ENCODE assay signal across 12 cellular contexts in genomic region chr2:151733781-151734672, GRCh38. TPM values are rescaled to one million over a fixed set of nuclear protein-coding genes. Genes with fewer than 3 reads are reported as not detected.
DNase-seq lines count a peak whose midpoint lies in the region; ATAC-seq and TF ChIP-seq lines count a peak whose summit lies in the region.
"Had no signal": no experiment of that assay in that cellular context is flagged by ENCODE, and none has a peak within 500 bp of the region (broad histone marks: within the 10 kb centered on the region; RNA-seq: fewer than 3 reads in every experiment).

TSS of gene NEB (minus strand) at chr2:151734476. CDS start at chr2:151733156, 1,320 bp downstream.

- no peak within 1 kb of the TSS for H3K4me3 ChIP-seq in esophagus muscularis mucosa

- no peak for TF ChIP-seq CTCF in esophagus muscularis mucosa (IDR thresholded peaks at IDR 0.05)

- TF ChIP-seq EP300 in esophagus muscularis mucosa (IDR thresholded peaks at IDR 0.05), result no peak

- H3K36me3 ChIP-seq in esophagus muscularis mucosa, result no peaks in the 10 kb centered on the region

- peaks cover 0 to 2% (median under 1%) of the 10 kb centered on the region in 4 donors for H3K9me3 ChIP-seq in esophagus muscularis mucosa

- no peak for ATAC-seq in HG03045 (IDR thresholded peaks at IDR 0.05; ENCODE audit: unreplicated experiment)
- no peak for ATAC-seq in GM18907 (IDR thresholded peaks at IDR 0.05; ENCODE audit: unreplicated experiment)
- ATAC-seq in GM21576 (IDR thresholded peaks at IDR 0.05; ENCODE audit: unreplicated experiment), result no peak
- ATAC-seq: HCT116 had no signal

- no peaks in the 10 kb centered on the region for H3K27me3 ChIP-seq in esophagus muscularis mucosa

- 85% methylated on average over 10 of the region's 10 CpGs for WGBS in esophagus muscularis mucosa

- peak; percentile 83 for TF ChIP-seq POLR2A in esophagus muscularis mucosa (IDR thresholded peaks at IDR 0.05; ENCODE audit: low read depth)

- intact Hi-C loops in esophagus muscularis mucosa (cut with DNase I), result no loop called here

- no peak within 1 kb of the TSS for H3K27ac ChIP-seq in esophagus muscularis mucosa (replicated peaks in 1 of 4)
- H3K27ac ChIP-seq: parathyroid adenoma had no signal

- H3K4me1 ChIP-seq in esophagus muscularis mucosa, result no peaks in the 10 kb centered on the region
- H3K4me1 ChIP-seq: parathyroid adenoma had no signal

- DNase-seq in DMS153 (lab: John Stamatoyannopoulos, UW) (peak; percentile 72), NCI-H1092 treated with DMSO at 0.1 percent for 48 hours (lab: John Stamatoyannopoulos, UW) (peak; percentile 85), NCI-H345 (lab: John Stamatoyannopoulos, UW) (peak; percentile 84), esophagus muscularis mucosa (ENCODE audit: extremely low spot score) (no peak), SW480 (ENCODE audit: low spot score) (no peak)
- DNase-seq: activated T-cell treated with anti-CD3 and anti-CD28 coated beads, Interleukin-2, amount 50 U/mL, for 48 hours had no signal

RNA-seq across cellular contexts. Expression of gene NEB, which starts in this region (rescaled TPM):
- total RNA-seq in esophagus muscularis mucosa, result under 1 TPM; 0.23 to 0.84 (median 0.54) TPM
- total RNA-seq: M059J had no signal

Comparison
In these comparisons a context has a peak if more than half of its experiments do, and no peak if none do; other contexts are left out.
1. DNase-seq: peak in DMS153 (single experiment), NCI-H1092 treated with DMSO at 0.1 percent for 48 hours (single experiment) and NCI-H345 (single experiment); none in esophagus muscularis mucosa (single experiment) and SW480 (single experiment).